In the genomic region with DNA sequence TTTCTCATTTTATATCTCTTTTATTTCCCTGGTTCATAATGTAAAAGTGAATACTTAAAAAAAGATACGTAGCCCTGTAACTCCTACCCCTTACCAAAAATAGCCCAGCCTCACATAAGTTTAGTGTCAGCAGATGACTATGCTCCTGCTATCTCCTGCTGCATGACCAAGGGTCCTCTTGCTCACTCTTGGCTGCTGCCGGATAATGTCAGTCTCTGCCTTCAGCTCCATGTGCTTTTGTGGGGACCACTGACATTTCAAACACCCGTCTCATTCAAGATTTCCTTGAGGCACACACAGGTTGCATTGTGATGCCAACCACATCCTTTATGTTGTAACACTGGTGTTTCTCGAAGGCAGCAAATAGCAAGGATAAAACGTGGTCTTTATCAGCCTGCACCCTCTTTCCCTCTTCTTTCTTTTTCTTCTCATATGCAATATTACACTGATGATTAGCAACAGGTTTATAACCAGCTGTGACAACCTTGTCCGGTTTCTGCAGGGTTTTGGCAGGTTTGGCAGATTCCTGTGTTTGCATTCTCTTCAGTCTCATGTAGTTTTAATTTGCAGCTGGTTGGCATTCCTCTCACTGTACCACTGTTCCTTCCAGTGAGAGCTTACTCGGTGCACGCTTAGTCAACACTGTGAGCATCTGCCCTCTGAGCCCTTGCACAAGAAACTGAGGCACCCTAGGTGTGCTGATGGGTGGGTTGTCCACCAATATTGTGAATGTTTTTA, we compare ENCODE assay signal across 1 cellular context.
TF ChIP-seq lines count a peak whose summit lies in the region.

No MANE protein-coding gene starts in this region.

TF ChIP-seq in GM23338, 12 proteins besides CTCF, POLR2A, EP300 and RAD21 (continued from another document):
- TF ChIP-seq ZNF462 (CRISPR knock-in tag; IDR thresholded peaks at IDR 0.05): no peak
- no peak for TF ChIP-seq ZNF331 (CRISPR knock-in tag; IDR thresholded peaks at IDR 0.05; ENCODE audit: low read depth)
- TF ChIP-seq ZNF114 (CRISPR knock-in tag; IDR thresholded peaks at IDR 0.05): no peak
- no peak for TF ChIP-seq STAT1 (IDR thresholded peaks at IDR 0.05; ENCODE audit: unreplicated experiment)
- TF ChIP-seq EZH2phosphoT487 (IDR thresholded peaks at IDR 0.05; ENCODE audit: unreplicated experiment): no peak
- TF ChIP-seq, protein P1, sequence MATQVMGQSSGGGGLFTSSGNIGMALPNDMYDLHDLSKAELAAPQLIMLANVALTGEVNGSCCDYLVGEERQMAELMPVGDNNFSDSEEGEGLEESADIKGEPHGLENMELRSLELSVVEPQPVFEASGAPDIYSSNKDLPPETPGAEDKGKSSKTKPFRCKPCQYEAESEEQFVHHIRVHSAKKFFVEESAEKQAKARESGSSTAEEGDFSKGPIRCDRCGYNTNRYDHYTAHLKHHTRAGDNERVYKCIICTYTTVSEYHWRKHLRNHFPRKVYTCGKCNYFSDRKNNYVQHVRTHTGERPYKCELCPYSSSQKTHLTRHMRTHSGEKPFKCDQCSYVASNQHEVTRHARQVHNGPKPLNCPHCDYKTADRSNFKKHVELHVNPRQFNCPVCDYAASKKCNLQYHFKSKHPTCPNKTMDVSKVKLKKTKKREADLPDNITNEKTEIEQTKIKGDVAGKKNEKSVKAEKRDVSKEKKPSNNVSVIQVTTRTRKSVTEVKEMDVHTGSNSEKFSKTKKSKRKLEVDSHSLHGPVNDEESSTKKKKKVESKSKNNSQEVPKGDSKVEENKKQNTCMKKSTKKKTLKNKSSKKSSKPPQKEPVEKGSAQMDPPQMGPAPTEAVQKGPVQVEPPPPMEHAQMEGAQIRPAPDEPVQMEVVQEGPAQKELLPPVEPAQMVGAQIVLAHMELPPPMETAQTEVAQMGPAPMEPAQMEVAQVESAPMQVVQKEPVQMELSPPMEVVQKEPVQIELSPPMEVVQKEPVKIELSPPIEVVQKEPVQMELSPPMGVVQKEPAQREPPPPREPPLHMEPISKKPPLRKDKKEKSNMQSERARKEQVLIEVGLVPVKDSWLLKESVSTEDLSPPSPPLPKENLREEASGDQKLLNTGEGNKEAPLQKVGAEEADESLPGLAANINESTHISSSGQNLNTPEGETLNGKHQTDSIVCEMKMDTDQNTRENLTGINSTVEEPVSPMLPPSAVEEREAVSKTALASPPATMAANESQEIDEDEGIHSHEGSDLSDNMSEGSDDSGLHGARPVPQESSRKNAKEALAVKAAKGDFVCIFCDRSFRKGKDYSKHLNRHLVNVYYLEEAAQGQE (IDR thresholded peaks at IDR 0.05; ENCODE audit: unreplicated experiment): no peak
- no peak for TF ChIP-seq CREB1 (CRISPR knock-in tag; IDR thresholded peaks at IDR 0.05; ENCODE audit: low read depth)
- TF ChIP-seq EZH2 (IDR thresholded peaks at IDR 0.05; ENCODE audit: low read depth, unreplicated experiment): no peak
